Comparison of ENCODE assay signal across 11 cellular contexts in the genomic region with DNA sequence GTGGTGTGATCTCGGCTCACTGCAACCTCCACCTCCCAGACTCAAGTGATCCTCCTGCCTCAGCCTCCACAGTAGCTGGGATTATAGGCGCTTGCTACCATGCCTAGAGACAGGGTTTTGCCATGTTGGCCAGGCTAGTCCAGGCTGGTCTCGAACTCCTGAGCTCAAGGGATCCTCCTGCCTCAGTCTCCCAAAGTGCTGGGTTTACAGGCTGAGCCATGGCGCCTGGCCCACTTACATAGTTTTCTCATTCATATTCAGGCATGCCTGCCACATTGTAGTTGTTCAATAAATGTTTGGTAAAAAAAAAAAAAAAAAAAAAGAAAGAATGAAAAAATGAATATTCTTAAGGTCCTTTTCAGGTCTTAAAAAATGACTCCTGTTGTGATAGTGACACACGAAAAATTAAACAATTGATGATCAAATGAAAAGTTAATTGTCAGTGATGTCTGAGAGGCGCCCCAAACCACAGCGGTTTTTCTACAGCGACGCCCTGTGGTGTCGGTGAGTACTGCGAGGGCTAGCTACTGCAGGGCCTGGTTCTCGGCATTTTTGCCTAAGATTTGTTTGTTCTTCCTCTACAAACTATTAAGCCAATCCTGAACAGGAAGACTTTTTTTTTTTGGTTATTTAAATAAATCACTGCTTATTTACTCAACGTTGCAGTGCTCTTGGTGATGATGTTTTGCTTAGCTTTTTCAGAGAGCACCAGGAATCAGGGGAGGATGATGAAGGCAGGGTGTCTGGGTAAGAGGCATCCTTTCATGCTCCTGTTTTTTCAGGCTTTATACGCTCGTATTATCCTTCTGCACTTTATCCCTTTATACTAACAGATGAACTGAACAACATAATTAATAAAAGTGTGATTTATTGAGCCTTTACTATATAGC.
DNase-seq lines count a peak whose midpoint lies in the region; ATAC-seq lines count a peak whose summit lies in the region.
"Had no signal": no experiment of that assay in that cellular context is flagged by ENCODE, and none has a peak within 500 bp of the region (broad histone marks: within the 10 kb centered on the region; RNA-seq: fewer than 3 reads in every experiment).

No MANE protein-coding gene starts in this region.

- in situ Hi-C loops in ACHN (cut with HindIII; ENCODE audit: low pct_ligation_motif_present, low pct_unique_long_range_greater_than_20kb, low sequenced_read_pairs): no loop called here

- H3K4me1 Mint-ChIP-seq in activated naive CD8-positive, alpha-beta T cell treated with anti-CD3 and anti-CD28 coated beads, Interleukin-2, amount 50 U/mL, for 24 hours: no peaks in the 10 kb centered on the region

- peak; percentile 76 for ATAC-seq in GM21786 (IDR thresholded peaks at IDR 0.05; ENCODE audit: unreplicated experiment)
- ATAC-seq in activated naive CD8-positive, alpha-beta T cell treated with anti-CD3 and anti-CD28 coated beads, Interleukin-2, amount 50 U/mL, for 24 hours: no peak

- DNase-seq in NCI-H446 (lab: John Stamatoyannopoulos, UW) (peak; percentile 18 to 47), NCI-H446 treated with DMSO at 0.1 percent for 48 hours (lab: John Stamatoyannopoulos, UW) (no peak), MV-4-11 (lab: John Stamatoyannopoulos, UW) (peak; percentile 14), hypothalamus (lab: John Stamatoyannopoulos, UW) (peak in 32 of 51 donors; percentile 2 to 61 (median 23)), ACHN (no peak)
- DNase-seq in activated naive CD8-positive, alpha-beta T cell treated with anti-CD3 and anti-CD28 coated beads, Interleukin-2, amount 50 U/mL, for 24 hours: peak; percentile 52
- DNase-seq in stimulated activated CD4-positive, alpha-beta T cell treated with anti-CD3 and anti-CD28 coated beads, Interleukin-2, amount 100 ng/mL, for 48 hours: peak; percentile 32 to 44

- peaks cover 8% of the 10 kb centered on the region for H3K27me3 Mint-ChIP-seq in activated naive CD8-positive, alpha-beta T cell treated with anti-CD3 and anti-CD28 coated beads, Interleukin-2, amount 50 U/mL, for 24 hours
- H3K27me3 Mint-ChIP-seq: CD4-positive, alpha-beta memory T cell; stimulated activated naive CD8-positive, alpha-beta T cell treated with anti-CD3 and anti-CD28 coated beads, Interleukin-15, Interleukin-2, amounts not matched to agents 100 ng/mL and 50 ng/mL, for 24 hours had no signal

- H3K4me3 Mint-ChIP-seq in activated naive CD8-positive, alpha-beta T cell treated with anti-CD3 and anti-CD28 coated beads, Interleukin-2, amount 50 U/mL, for 24 hours: no peak overlapping the region
- H3K4me3 Mint-ChIP-seq: activated naive CD8-positive, alpha-beta T cell; CD4-positive, alpha-beta memory T cell; stimulated activated naive CD8-positive, alpha-beta T cell treated with anti-CD3 and anti-CD28 coated beads, Interleukin-15, Interleukin-2, amounts not matched to agents 100 ng/mL and 50 ng/mL, for 24 hours had no signal

- H3K36me3 Mint-ChIP-seq in activated naive CD8-positive, alpha-beta T cell treated with anti-CD3 and anti-CD28 coated beads, Interleukin-2, amount 50 U/mL, for 24 hours (ENCODE audit: low read depth): peaks cover 2% of the 10 kb centered on the region
- H3K36me3 Mint-ChIP-seq: activated naive CD8-positive, alpha-beta T cell; CD4-positive, alpha-beta memory T cell had no signal

- no peak overlapping the region for H3K27ac Mint-ChIP-seq in activated naive CD8-positive, alpha-beta T cell treated with anti-CD3 and anti-CD28 coated beads, Interleukin-2, amount 50 U/mL, for 24 hours
- H3K27ac Mint-ChIP-seq: activated naive CD8-positive, alpha-beta T cell; CD4-positive, alpha-beta memory T cell; stimulated activated naive CD8-positive, alpha-beta T cell treated with anti-CD3 and anti-CD28 coated beads, Interleukin-15, Interleukin-2, amounts not matched to agents 100 ng/mL and 50 ng/mL, for 24 hours had no signal

- H3K9me3 Mint-ChIP-seq in activated naive CD8-positive, alpha-beta T cell treated with anti-CD3 and anti-CD28 coated beads, Interleukin-2, amount 50 U/mL, for 24 hours: peaks cover 17% of the 10 kb centered on the region

Comparison
In these comparisons a context has a peak if more than half of its experiments do, and no peak if none do; other contexts are left out.
1. DNase-seq: peak in NCI-H446 (2 of 2), MV-4-11 (single experiment), activated naive CD8-positive, alpha-beta T cell treated with anti-CD3 and anti-CD28 coated beads, Interleukin-2, amount 50 U/mL, for 24 hours (single experiment), hypothalamus (32 of 51) and stimulated activated CD4-positive, alpha-beta T cell treated with anti-CD3 and anti-CD28 coated beads, Interleukin-2, amount 100 ng/mL, for 48 hours (2 of 2); none in NCI-H446 treated with DMSO at 0.1 percent for 48 hours (single experiment) and ACHN (single experiment).